In the genomic region with DNA sequence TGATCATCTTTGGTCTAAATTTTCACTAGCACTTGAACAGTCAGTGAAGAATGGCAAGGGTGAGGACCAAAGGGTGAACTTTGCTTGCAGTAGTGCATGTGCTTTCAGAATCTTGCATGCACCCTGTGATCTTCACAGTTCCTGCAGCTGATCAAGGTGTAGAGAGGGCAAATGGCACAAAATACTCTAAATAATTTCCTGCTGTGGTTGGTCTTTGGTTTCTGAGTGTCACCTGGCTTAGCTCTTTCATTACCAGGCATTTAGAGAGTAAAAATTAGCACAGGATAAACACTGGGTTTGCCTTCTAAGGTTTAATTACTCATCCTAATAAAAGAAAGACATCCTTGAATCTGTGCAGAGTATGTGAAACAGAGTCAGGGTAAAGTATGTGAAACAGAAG, we compare ENCODE assay signal across 9 cellular contexts. TPM values are rescaled to one million over a fixed set of nuclear protein-coding genes. Genes with fewer than 3 reads are reported as not detected.
DNase-seq lines count a peak whose midpoint lies in the region; ATAC-seq, FAIRE-seq and TF ChIP-seq lines count a peak whose summit lies in the region.
"Had no signal": no experiment of that assay in that cellular context is flagged by ENCODE, and none has a peak within 500 bp of the region (broad histone marks: within the 10 kb centered on the region; RNA-seq: fewer than 3 reads in every experiment).

No MANE protein-coding gene starts in this region.

- CTCF ChIA-PET in MCF 10A (lab: Yijun Ruan, JAX): interaction anchor here (0.6 to 2.0 kb wide), 5 partner anchors 10 to 399 kb away, joined by 3 to 7 read pairs (median 3); no protein-coding TSS in a partner anchor
- CTCF ChIA-PET in GM12878 (lab: Yijun Ruan, JAX): interaction anchor here (0.7 to 1.8 kb wide), 7 partner anchors 8 to 516 kb away, joined by 3 to 10 read pairs (median 5); no protein-coding TSS in a partner anchor

- H3K4me3 ChIP-seq in breast epithelium (no peak overlapping the region), GM12878 (peak overlapping the region; percentile 26; the same call in 1 of the 2 replicates)

- no peak overlapping the region for H3K9ac ChIP-seq in GM12878 (ENCODE audit: control insufficient read depth, insufficient read depth, low read length)

- no peak for TF ChIP-seq EP300 in GM12878 (IDR thresholded peaks at IDR 0.05; ENCODE audit: borderline replicate concordance in 1 of 2, control insufficient read depth in 1 of 2, low read depth in 2 of 2, low read length in 2 of 2)

- intact Hi-C loops in MCF 10A (cut with micrococcal nuclease): no loop called here
- intact Hi-C loops in breast epithelium (cut with DNase I; ENCODE audit: low total_unique reads): no loop called here
- intact Hi-C loops in GM12878 (cut with micrococcal nuclease; ENCODE audit: unreplicated experiment): no loop called here

- H3K36me3 ChIP-seq in breast epithelium (no peaks in the 10 kb centered on the region), GM12878 (ENCODE audit: control insufficient read depth in 2 of 2, insufficient read depth in 2 of 2, low read length in 1 of 2) (peaks cover 0 to 19% of the 10 kb centered on the region in 2 experiments; a peak in 2 of 4 replicates)

- H3K27ac ChIP-seq in breast epithelium: no peak overlapping the region
- H3K27ac ChIP-seq in GM12878 (ENCODE audit: control insufficient read depth, insufficient read depth): peak overlapping the region; percentile 4; the same call in 1 of the 2 replicates

- no peak for TF ChIP-seq RAD21 in GM12878 (IDR thresholded peaks at IDR 0.05; ENCODE audit: insufficient read depth, low read depth, low read length)

- ATAC-seq in HG03442 (IDR thresholded peaks at IDR 0.05; ENCODE audit: unreplicated experiment) (peak; percentile 23), GM12878 (peak; percentile 47)

- H3K4me1 ChIP-seq in breast epithelium (peaks cover 0 to 10% of the 10 kb centered on the region in 2 donors), GM12878 (ENCODE audit: control insufficient read depth, insufficient read depth, low read length) (peaks cover 50% of the 10 kb centered on the region)

- no peaks in the 10 kb centered on the region; the same call in 1 of the 2 replicates for H4K20me1 ChIP-seq in GM12878 (ENCODE audit: control insufficient read depth, insufficient read depth)

- RAD21 ChIA-PET in GM12878 (lab: Charles Lee; ENCODE audit: unreplicated experiment): interaction anchor here (0.9 to 2.8 kb wide), 13 partner anchors 7 to 452 kb away, joined by 3 to 17 read pairs (median 4); a partner anchor contains a TSS

- H2AFZ ChIP-seq in GM12878 (ENCODE audit: control insufficient read depth, low read depth, low read length): no peak overlapping the region

- peak overlapping the region; percentile 59 for H3K4me3 Mint-ChIP-seq in MCF 10A (ENCODE audit: unreplicated experiment)
- H3K4me3 Mint-ChIP-seq in type B pancreatic cell: peak overlapping the region; percentile 9

- H3K79me2 ChIP-seq in GM12878 (ENCODE audit: control insufficient read depth, insufficient read depth, low read length): peaks cover 100% of the 10 kb centered on the region

- TF ChIP-seq CTCF in MCF 10A (IDR thresholded peaks at IDR 0.05; ENCODE audit: unreplicated experiment): no peak
- no peak for TF ChIP-seq CTCF in breast epithelium (IDR thresholded peaks at IDR 0.05)
- no peak for TF ChIP-seq CTCF in GM12878 (IDR thresholded peaks at IDR 0.05 in 2 of 3, conservative IDR thresholded peaks at IDR 0.05 in 1 of 3; ENCODE audit: control insufficient read depth in 2 of 3, extremely low read depth in 1 of 3, insufficient read depth in 1 of 3, low read depth in 3 of 3, low read length in 3 of 3)
- no peak for TF ChIP-seq CTCF in type B pancreatic cell (conservative IDR thresholded peaks at IDR 0.05)

- H3K36me3 Mint-ChIP-seq in MCF 10A (ENCODE audit: insufficient read depth, unreplicated experiment) (peaks cover 65% of the 10 kb centered on the region), type B pancreatic cell (peaks cover 20% of the 10 kb centered on the region)

- H3K4me1 Mint-ChIP-seq in MCF 10A (ENCODE audit: insufficient read depth, unreplicated experiment) (peaks cover 54% of the 10 kb centered on the region), type B pancreatic cell (ENCODE audit: unreplicated experiment) (peaks cover 47% of the 10 kb centered on the region)

- no peaks in the 10 kb centered on the region for H3K9me3 ChIP-seq in breast epithelium
- H3K9me3 ChIP-seq in GM12878 (replicated peaks; ENCODE audit: control insufficient read depth, insufficient read depth, low read length): no peaks in the 10 kb centered on the region

- TF ChIP-seq POLR2A in breast epithelium (IDR thresholded peaks at IDR 0.05) (no peak), GM12878 (IDR thresholded peaks at IDR 0.05; ENCODE audit: low read depth, low read length) (no peak)

- peak overlapping the region; percentile 32 for H3K4me2 ChIP-seq in GM12878 (ENCODE audit: control insufficient read depth, insufficient read depth)

- POLR2A ChIA-PET in MCF 10A (lab: Yijun Ruan, JAX): interaction anchor here (0.8 to 6.5 kb wide), 18 partner anchors 9 to 489 kb away, joined by 3 to 122 read pairs (median 6); a partner anchor contains a TSS
- POLR2A ChIA-PET in GM12878 (lab: Charles Lee): interaction anchor here (0.5 to 1.7 kb wide), 3 partner anchors 134 to 929 kb away, joined by 3 to 5 read pairs (median 5); no protein-coding TSS in a partner anchor

- H3K27me3 Mint-ChIP-seq in MCF 10A (ENCODE audit: insufficient read depth, unreplicated experiment): no peaks in the 10 kb centered on the region
- H3K27me3 Mint-ChIP-seq in type B pancreatic cell: no peaks in the 10 kb centered on the region

- peak; percentile 77 for FAIRE-seq in GM12878 (lab: Jason Lieb, UNC)

- H3K27me3 ChIP-seq in breast epithelium (no peaks in the 10 kb centered on the region), GM12878 (replicated peaks in 1 of 2; ENCODE audit: control insufficient read depth in 2 of 2, insufficient read depth in 2 of 2, low read length in 1 of 2) (no peaks in the 10 kb centered on the region)

- SMC1A ChIA-PET in GM12878 (lab: Charles Lee; ENCODE audit: uncharacterized antibody, unreplicated experiment): interaction anchor here (0.9 to 6.2 kb wide), 19 partner anchors 8 to 488 kb away, joined by 3 to 72 read pairs (median 4); a partner anchor contains a TSS

- BruUV-seq in MCF 10A (replicated peaks; lab: Mats Ljungman, UMichigan) (no TSS peak), GM12878 (replicated peaks; lab: Mats Ljungman, UMichigan) (no TSS peak)

- no peak for DNase-seq in MCF 10A (ENCODE audit: unreplicated experiment)
- DNase-seq in breast epithelium (ENCODE audit: low spot score in 2 of 2): no peak
- DNase-seq in GM12878 (ENCODE audit: low read depth, low spot score): no peak
- DNase-seq in type B pancreatic cell (ENCODE audit: extremely low spot score, unreplicated experiment): no peak
- DNase-seq in effector CD4-positive, alpha-beta T cell: no peak
- DNase-seq in SIG-M5 (lab: John Stamatoyannopoulos, UW): no peak
- DNase-seq in C1 segment of cervical spinal cord (lab: John Stamatoyannopoulos, UW): no peak
- DNase-seq: substantia nigra had no signal

- in situ Hi-C loops in GM12878 (cut with MboI): no loop called here

- H3K27ac Mint-ChIP-seq in MCF 10A (ENCODE audit: low read depth, unreplicated experiment) (peak overlapping the region; percentile 87), type B pancreatic cell (peak overlapping the region; percentile 56)

- H3K9me3 Mint-ChIP-seq in MCF 10A (ENCODE audit: unreplicated experiment) (no peaks in the 10 kb centered on the region), type B pancreatic cell (no peaks in the 10 kb centered on the region)

TF ChIP-seq in GM12878, 131 proteins besides CTCF, POLR2A, EP300 and RAD21 (continues in another document):
- TF ChIP-seq KLF5 (IDR thresholded peaks at IDR 0.05; ENCODE audit: partially characterized antibody) (no peak), RBBP5 (conservative IDR thresholded peaks at IDR 0.05) (no peak), RB1 (IDR thresholded peaks at IDR 0.05; ENCODE audit: borderline replicate concordance) (no peak), ETV6 (conservative IDR thresholded peaks at IDR 0.05 in 1 of 2, IDR thresholded peaks at IDR 0.05 in 1 of 2; ENCODE audit: borderline replicate concordance in 1 of 2, low read depth in 1 of 2) (0 out of 4 replicates have a peak, but pooled peaks of 1 of the 2 experiments have one; percentile 15)
- TF ChIP-seq, protein P1, sequence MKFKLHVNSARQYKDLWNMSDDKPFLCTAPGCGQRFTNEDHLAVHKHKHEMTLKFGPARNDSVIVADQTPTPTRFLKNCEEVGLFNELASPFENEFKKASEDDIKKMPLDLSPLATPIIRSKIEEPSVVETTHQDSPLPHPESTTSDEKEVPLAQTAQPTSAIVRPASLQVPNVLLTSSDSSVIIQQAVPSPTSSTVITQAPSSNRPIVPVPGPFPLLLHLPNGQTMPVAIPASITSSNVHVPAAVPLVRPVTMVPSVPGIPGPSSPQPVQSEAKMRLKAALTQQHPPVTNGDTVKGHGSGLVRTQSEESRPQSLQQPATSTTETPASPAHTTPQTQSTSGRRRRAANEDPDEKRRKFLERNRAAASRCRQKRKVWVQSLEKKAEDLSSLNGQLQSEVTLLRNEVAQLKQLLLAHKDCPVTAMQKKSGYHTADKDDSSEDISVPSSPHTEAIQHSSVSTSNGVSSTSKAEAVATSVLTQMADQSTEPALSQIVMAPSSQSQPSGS (IDR thresholded peaks at IDR 0.05; ENCODE audit: low read length): no peak

RNA-seq across cellular contexts. Expression of a gene that starts 11.4 kb away (rescaled TPM):
- total RNA-seq in MCF 10A (2022) (41.6 and 50.0 TPM in 2 replicates), breast epithelium (100 to 1,000 TPM in 1 of 3 donors, 10 to 100 TPM in 2; 28.5 to 103 (median 45.1) TPM), GM12878 (2014; rRNA removed) (17.8 and 23.4 TPM in 2 replicates), GM12878 (2014; rRNA removed; fragmentation: Illumina TruSeq; extraction: Trizol) (21.5 TPM in 2 replicates), GM12878 (2021) (13.8 and 14.8 TPM in 2 replicates), type B pancreatic cell (ENCODE audit: low replicate concordance) (37.5 and 48.1 TPM in 2 replicates)
- 60.0 and 68.9 TPM in 2 replicates for total RNA-seq in GM12878 (2013; cell fraction: nucleolus; rRNA removed)
- polyA plus RNA-seq in GM12878 (2011; ENCODE audit: low read depth): 12.8 TPM
- polyA plus RNA-seq in GM12878 (2011; rRNA removed) (13.5 and 17.2 TPM in 2 replicates), GM12878 (2014; fragmentation: Illumina TruSeq; extraction: Trizol) (17.8 and 22.1 TPM in 2 replicates), GM12878 (2014; fragmentation: Nextera tagmentation; extraction: Ambion mirVana) (1 to 10 TPM; 3.2 to 3.3 TPM), GM12878 (2014; rRNA removed) (7.6 and 9.3 TPM in 2 replicates), GM12878 (2016; fragmentation: Nextera tagmentation; extraction: Ambion mirVana) (1 to 10 TPM; 6.1 to 7.9 TPM)
- 5.4 and 9.3 TPM in 2 replicates for polyA plus RNA-seq in GM12878 (2011; cell fraction: cytosol; rRNA removed)
- 12.0 and 17.3 TPM in 2 replicates for polyA plus RNA-seq in GM12878 (2011; cell fraction: nucleus; rRNA removed)
- polyA plus RNA-seq in GM12878 (2012): 16.9 and 22.4 TPM in 2 replicates
- 17.3 and 21.8 TPM in 2 replicates for polyA minus RNA-seq in GM12878 (2011; rRNA and poly(A)+ RNA removed)
- 6.5 and 7.7 TPM in 2 replicates for polyA minus RNA-seq in GM12878 (2011; cell fraction: cytosol; rRNA and poly(A)+ RNA removed)
- 41.8 and 42.7 TPM in 2 replicates for polyA minus RNA-seq in GM12878 (2011; cell fraction: nucleus; rRNA and poly(A)+ RNA removed)
